In the genomic region with DNA sequence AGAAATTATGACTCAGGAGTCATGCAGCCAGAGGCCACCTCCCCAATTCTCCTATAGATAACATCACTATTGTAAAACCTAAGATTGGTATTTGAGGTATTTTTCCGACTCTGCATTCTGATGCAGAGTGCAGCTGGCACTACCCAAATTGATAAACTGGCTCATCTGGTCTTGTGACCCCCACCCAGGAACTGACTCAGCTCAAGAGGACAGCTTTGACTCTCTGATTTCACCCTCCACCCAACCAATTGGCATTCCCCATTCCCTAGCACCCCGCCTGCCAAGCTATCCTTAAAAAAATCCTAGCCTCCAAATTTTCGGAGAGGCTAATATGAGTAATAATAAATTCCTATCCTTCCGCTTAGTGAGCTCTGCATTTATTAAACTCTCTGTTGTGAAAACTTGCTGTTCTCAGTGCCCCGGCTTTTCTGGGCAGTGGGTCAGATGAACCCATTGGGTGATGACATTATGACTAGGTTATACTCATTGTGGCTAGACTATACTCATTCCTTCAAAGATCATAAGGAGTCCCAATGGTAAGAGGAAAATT, we compare ENCODE assay signal across 12 cellular contexts. TPM values are rescaled to one million over a fixed set of nuclear protein-coding genes. Genes with fewer than 3 reads are reported as not detected.
DNase-seq lines count a peak whose midpoint lies in the region; ATAC-seq and TF ChIP-seq lines count a peak whose summit lies in the region.
"Had no signal": no experiment of that assay in that cellular context is flagged by ENCODE, and none has a peak within 500 bp of the region (broad histone marks: within the 10 kb centered on the region; RNA-seq: fewer than 3 reads in every experiment).

No MANE protein-coding gene starts in this region.

- TF ChIP-seq CTCF in kidney epithelial cell (IDR thresholded peaks at IDR 0.05; ENCODE audit: insufficient read depth, low read length, poor library complexity, severe bottlenecking) (no peak), tibial nerve (IDR thresholded peaks at IDR 0.05) (no peak)

- peak overlapping the region; percentile 37 for H3K4me3 Mint-ChIP-seq in activated T-helper 17 cell treated with anti-CD3 and anti-CD28 coated beads, Interleukin-2, amount 50 U/mL, for 72 hours
- H3K4me3 Mint-ChIP-seq: activated B cell treated with CpG ODN at 0.5 μM for 24 hours, nephron progenitor cell had no signal

- no peak for TF ChIP-seq EP300 in tibial nerve (IDR thresholded peaks at IDR 0.05)

- no peaks in the 10 kb centered on the region for H3K9me3 ChIP-seq in tibial nerve

- no peaks in the 10 kb centered on the region for H3K36me3 Mint-ChIP-seq in activated T-helper 17 cell treated with anti-CD3 and anti-CD28 coated beads, Interleukin-2, amount 50 U/mL, for 72 hours (ENCODE audit: low read depth)

- DNase-seq in Caki2 (ENCODE audit: low read depth) (peak; percentile 55), HS-5 (ENCODE audit: low read depth) (peak; percentile 91), kidney epithelial cell (ENCODE audit: low read depth) (peak; percentile 34), Ammon's horn (ENCODE audit: low spot score) (no peak), iPS-NIHi11 (ENCODE audit: low spot score) (no peak), tibial nerve (ENCODE audit: low spot score in 2 of 2) (no peak)
- DNase-seq: activated B cell treated with CpG ODN at 0.5 μM for 24 hours, DND-41, head of caudate nucleus, nephron progenitor cell had no signal

- peak overlapping the region in 1 of 4 donors; percentile 17 for H3K27ac ChIP-seq in tibial nerve

- peaks cover 9% of the 10 kb centered on the region for H3K27me3 Mint-ChIP-seq in activated T-helper 17 cell treated with anti-CD3 and anti-CD28 coated beads, Interleukin-2, amount 50 U/mL, for 72 hours
- H3K27me3 Mint-ChIP-seq: activated B cell treated with CpG ODN at 0.5 μM for 24 hours had no signal

- peaks cover 10% of the 10 kb centered on the region for H3K4me1 Mint-ChIP-seq in activated T-helper 17 cell treated with anti-CD3 and anti-CD28 coated beads, Interleukin-2, amount 50 U/mL, for 72 hours
- H3K4me1 Mint-ChIP-seq: activated B cell treated with CpG ODN at 0.5 μM for 24 hours had no signal

- in situ Hi-C loops in Caki2 (cut with HindIII; ENCODE audit: low pct_unique_long_range_greater_than_20kb, low sequenced_read_pairs), result no loop called here

- H3K4me3 ChIP-seq in kidney epithelial cell (ENCODE audit: low read depth, low read length) (no peak overlapping the region), tibial nerve (no peak overlapping the region)

- H3K27ac Mint-ChIP-seq in activated T-helper 17 cell treated with anti-CD3 and anti-CD28 coated beads, Interleukin-2, amount 50 U/mL, for 72 hours, result peak overlapping the region; percentile 90
- H3K27ac Mint-ChIP-seq: activated B cell treated with CpG ODN at 0.5 μM for 24 hours, nephron progenitor cell had no signal

- WGBS in tibial nerve, 2 donors, result 47 to 57% methylated on average over 5 of the region's 5 CpGs

- ATAC-seq in activated T-helper 17 cell treated with anti-CD3 and anti-CD28 coated beads, Interleukin-2, amount 50 U/mL, for 72 hours (replicated peaks), result peak; percentile 91
- ATAC-seq in GM18907 (IDR thresholded peaks at IDR 0.05; ENCODE audit: unreplicated experiment), result no peak

- no peaks in the 10 kb centered on the region for H3K36me3 ChIP-seq in kidney epithelial cell (ENCODE audit: control insufficient read depth, insufficient read depth, low read length)
- no peaks in the 10 kb centered on the region for H3K36me3 ChIP-seq in tibial nerve

- no peaks in the 10 kb centered on the region for H3K9me3 Mint-ChIP-seq in activated T-helper 17 cell treated with anti-CD3 and anti-CD28 coated beads, Interleukin-2, amount 50 U/mL, for 72 hours
- H3K9me3 Mint-ChIP-seq: activated B cell treated with CpG ODN at 0.5 μM for 24 hours, nephron progenitor cell had no signal

- TF ChIP-seq POLR2A in tibial nerve (IDR thresholded peaks at IDR 0.05), result no peak

- H3K4me1 ChIP-seq in tibial nerve, result no peaks in the 10 kb centered on the region

- no peaks in the 10 kb centered on the region for H3K27me3 ChIP-seq in kidney epithelial cell (ENCODE audit: control insufficient read depth, insufficient read depth, low read length)
- H3K27me3 ChIP-seq in tibial nerve, result no peaks in the 10 kb centered on the region

RNA-seq across cellular contexts. Expression of gene EPS15, which starts 39.4 kb away (rescaled TPM):
- total RNA-seq in Caki2 (2014; rRNA removed; shearing (Covaris generic); ENCODE audit: low replicate concordance), result 7.6 and 8.7 TPM in 2 replicates
- 10 to 100 TPM; 54.2 to 65.4 TPM for total RNA-seq in activated T-helper 17 cell treated with anti-CD3 and anti-CD28 coated beads, Interleukin-2, amount 50 U/mL, for 72 hours
- total RNA-seq in kidney epithelial cell (36.1 and 37.1 TPM in 2 replicates), tibial nerve (100 to 1,000 TPM in 3 of 4 donors, 10 to 100 TPM in 1; 94.8 to 133 (median 125) TPM)

RNA-seq across cellular contexts. Expression of gene OSBPL9, which starts 58.4 kb away (rescaled TPM):
- total RNA-seq in Caki2 (2014; rRNA removed; shearing (Covaris generic); ENCODE audit: low replicate concordance), result 75.0 and 76.5 TPM in 2 replicates
- 10 to 100 TPM; 42.9 to 47.6 TPM for total RNA-seq in activated T-helper 17 cell treated with anti-CD3 and anti-CD28 coated beads, Interleukin-2, amount 50 U/mL, for 72 hours
- total RNA-seq in kidney epithelial cell (85.1 and 94.1 TPM in 2 replicates), tibial nerve (100 to 1,000 TPM in 2 of 4 donors, 10 to 100 TPM in 2; 86.1 to 132 (median 96.9) TPM)

Comparison
In these comparisons a context has a peak if more than half of its experiments do, and no peak if none do; other contexts are left out.
1. DNase-seq: peak in Caki2 (single experiment), HS-5 (single experiment) and kidney epithelial cell (single experiment); none in Ammon's horn (single experiment), iPS-NIHi11 (single experiment) and tibial nerve (0 of 2).